In genomic region chr2:220192994-220193753, GRCh38 we compare ENCODE assay signal across 17 cellular contexts.
A peak's percentile ranks its signal among the peaks of the same experiment; 100 is the strongest.
DNase-seq lines count a peak whose midpoint lies in the region; ATAC-seq and TF ChIP-seq lines count a peak whose summit lies in the region.
"Had no signal": no experiment of that assay in that cellular context is flagged by ENCODE, and none has a peak within 500 bp of the region (broad histone marks: within the 10 kb centered on the region; RNA-seq: fewer than 3 reads in every experiment).

No MANE protein-coding gene starts in this region.

- no peaks in the 10 kb centered on the region for H3K79me2 ChIP-seq in PC-3 (ENCODE audit: low read length)

- H3K9me3 ChIP-seq in PC-3 (ENCODE audit: low read length) = peaks cover 4% of the 10 kb centered on the region; the same call in 1 of the 2 replicates
- H3K9me3 ChIP-seq: SJCRH30, thoracic aorta had no signal

- no peaks in the 10 kb centered on the region for H3K27me3 ChIP-seq in PC-3 (ENCODE audit: low read length)
- H3K27me3 ChIP-seq: SJCRH30 had no signal

- no peaks in the 10 kb centered on the region for H3K9me2 ChIP-seq in PC-3 (replicated peaks; ENCODE audit: low read length)

- H4K20me1 ChIP-seq in PC-3 (ENCODE audit: low read length) = no peaks in the 10 kb centered on the region

- peak overlapping the region; percentile 65 for H3K9ac ChIP-seq in PC-3 (ENCODE audit: low read length)

- intact Hi-C loops in PC-3 (cut with micrococcal nuclease) = loop anchor here (1.0 to 10.0 kb wide), 4 partner anchors 34 to 456 kb away; no protein-coding TSS in a partner anchor

- POLR2A ChIA-PET in PC-3 (lab: Charles Lee; ENCODE audit: unreplicated experiment) = no interaction called here

- peaks cover 41% of the 10 kb centered on the region for H3K4me1 ChIP-seq in PC-3 (ENCODE audit: insufficient read depth, low read length)
- H3K4me1 ChIP-seq: SJCRH30 had no signal

- no peaks in the 10 kb centered on the region; the same call in 1 of the 2 replicates for H3K36me3 ChIP-seq in PC-3 (ENCODE audit: low read depth, low read length)
- H3K36me3 ChIP-seq: SJCRH30, thoracic aorta had no signal

- BruUV-seq in PC-3 (replicated peaks; lab: Mats Ljungman, UMichigan) = no TSS peak

- no peaks in the 10 kb centered on the region for H3F3A ChIP-seq in PC-3 (ENCODE audit: low read length, unreplicated experiment)

- H3K4me2 ChIP-seq in PC-3 (ENCODE audit: low read length) = peak overlapping the region; percentile 57

- no peak overlapping the region for H3K4me3 ChIP-seq in PC-3 (ENCODE audit: low read length)
- H3K4me3 ChIP-seq in choroid plexus epithelial cell (ENCODE audit: low read depth, low read length) = no peak overlapping the region
- H3K4me3 ChIP-seq: lung, SJCRH30, thoracic aorta had no signal

- peak; percentile 64 for DNase-seq in ELR (ENCODE audit: low read depth)
- peak; percentile 98 for DNase-seq in PC-3
- peak; percentile 27 for DNase-seq in choroid plexus epithelial cell (ENCODE audit: low read depth)
- DNase-seq in non-pigmented ciliary epithelial cell (ENCODE audit: low read depth) = peak; percentile 9
- no peak for DNase-seq in NCI-H1092 treated with DMSO at 0.1 percent for 48 hours (lab: John Stamatoyannopoulos, UW)
- no peak for DNase-seq in cerebellar nuclear complex (lab: John Stamatoyannopoulos, UW)
- DNase-seq in SKM-1 treated with dmso at 0.1 percent for 144 hours (lab: John Stamatoyannopoulos, UW; ENCODE audit: unreplicated experiment) = no peak
- DNase-seq: activated CD4-positive, CD25-positive, alpha-beta regulatory T cell treated with anti-CD3 and anti-CD28 coated beads, Interleukin-2, amount 50 U/mL, for 72 hours; activated CD8-positive, alpha-beta memory T cell treated with anti-CD3 and anti-CD28 coated beads, Interleukin-2, amount 10 ng/mL, durations not matched to agents 7 days and 5 days; anterior cingulate cortex; cortex of kidney; naive B cell; NCI-H187; NCI-H446; SJCRH30 had no signal

- ATAC-seq in PC-3 = peak; percentile 86
- ATAC-seq: activated CD8-positive, alpha-beta memory T cell treated with anti-CD3 and anti-CD28 coated beads, Interleukin-2, amount 10 ng/mL, durations not matched to agents 7 days and 5 days had no signal

- 0 out of 2 replicates have a peak overlapping the region, but pooled peaks have one; percentile 31 for H2AFZ ChIP-seq in PC-3 (ENCODE audit: low read length)

- peak overlapping the region; percentile 96 for H3K27ac ChIP-seq in PC-3 (ENCODE audit: low read length)
- H3K27ac ChIP-seq: SJCRH30, thoracic aorta had no signal

- CTCF ChIA-PET in PC-3 (lab: Charles Lee) = interaction anchor here (0.6 kb wide), 1 partner anchor 124 kb away, joined by 3 read pairs; no protein-coding TSS in a partner anchor

- TF ChIP-seq CTCF in PC-3 (conservative IDR thresholded peaks at IDR 0.05; ENCODE audit: low read depth, low read length) = peak; percentile 51
- TF ChIP-seq CTCF in choroid plexus epithelial cell (conservative IDR thresholded peaks at IDR 0.05; ENCODE audit: low read depth, low read length) = peak; percentile 16

Comparison
In these comparisons a context has a peak if more than half of its experiments do, and no peak if none do; other contexts are left out.
1. DNase-seq: peak in ELR (single experiment), PC-3 (single experiment), choroid plexus epithelial cell (single experiment) and non-pigmented ciliary epithelial cell (single experiment); none in NCI-H1092 treated with DMSO at 0.1 percent for 48 hours (single experiment), cerebellar nuclear complex (0 of 2) and SKM-1 treated with dmso at 0.1 percent for 144 hours (single experiment).